In genomic region chr1:151205381-151205965, GRCh38 we compare ENCODE assay signal across 2 cellular contexts.
TF ChIP-seq lines count a peak whose summit lies in the region.

No MANE protein-coding gene starts in this region.

TF ChIP-seq in HEK293, 187 proteins besides CTCF, POLR2A, EP300 and RAD21:
- peak; percentile 66; the same call in 1 of the 2 replicates for TF ChIP-seq ZNF121 (tag by site-specific recombination; IDR thresholded peaks at IDR 0.05)

TF ChIP-seq in K562, 482 proteins besides CTCF, POLR2A, EP300 and RAD21:
- peak; percentile 20; the same call in 1 of the 2 replicates for TF ChIP-seq ZNF121 (CRISPR knock-in tag; conservative IDR thresholded peaks at IDR 0.05)
